ENCODE assay signal across 1 cellular context in genomic region chr1:188822248-188822647, GRCh38.
TF ChIP-seq lines count a peak whose summit lies in the region.

No MANE protein-coding gene starts in this region.

TF ChIP-seq in IMR-90, 13 proteins besides CTCF, POLR2A, EP300 and RAD21 (continued from another document):
- no peak for TF ChIP-seq MXI1 (IDR thresholded peaks at IDR 0.05; ENCODE audit: borderline replicate concordance, low read depth, low read length)
- TF ChIP-seq NFE2L2 (IDR thresholded peaks at IDR 0.05; ENCODE audit: low read depth, low read length) = no peak
- TF ChIP-seq RFX5 (IDR thresholded peaks at IDR 0.05; ENCODE audit: low read depth, low read length) = no peak
